In genomic region chr12:130620281-130620680, GRCh38 we compare ENCODE assay signal across 19 cellular contexts.
DNase-seq lines count a peak whose midpoint lies in the region; ATAC-seq and TF ChIP-seq lines count a peak whose summit lies in the region.
"Had no signal": no experiment of that assay in that cellular context is flagged by ENCODE, and none has a peak within 500 bp of the region (broad histone marks: within the 10 kb centered on the region; RNA-seq: fewer than 3 reads in every experiment).

No MANE protein-coding gene starts in this region.

- ATAC-seq in stimulated activated naive CD8-positive, alpha-beta T cell treated with anti-CD3 and anti-CD28 coated beads, Interleukin-15, amount 100 ng/mL, for 72 hours, result peak; percentile 18
- ATAC-seq in stimulated activated naive CD8-positive, alpha-beta T cell treated with anti-CD3 and anti-CD28 coated beads, Interleukin-15, Interleukin-2, amounts not matched to agents 100 U/mL and 50 U/mL, for 24 hours, result no peak
- ATAC-seq in GM18517 (IDR thresholded peaks at IDR 0.05; ENCODE audit: unreplicated experiment), result no peak
- no peak for ATAC-seq in HG02885 (IDR thresholded peaks at IDR 0.05; ENCODE audit: poor library complexity, unreplicated experiment)
- ATAC-seq: GM12878, HepG2 had no signal

- no peak overlapping the region for H3K27ac Mint-ChIP-seq in stimulated activated naive CD8-positive, alpha-beta T cell treated with anti-CD3 and anti-CD28 coated beads, Interleukin-15, amount 100 ng/mL, for 72 hours
- H3K27ac Mint-ChIP-seq in type B pancreatic cell, result peak overlapping the region; percentile 65
- H3K27ac Mint-ChIP-seq: B cell; CD4-positive, CD25-positive, alpha-beta regulatory T cell; CD8-positive, alpha-beta memory T cell had no signal

- H3K27me3 Mint-ChIP-seq in stimulated activated naive CD8-positive, alpha-beta T cell treated with anti-CD3 and anti-CD28 coated beads, Interleukin-15, amount 100 ng/mL, for 72 hours, result no peaks in the 10 kb centered on the region
- H3K27me3 Mint-ChIP-seq in type B pancreatic cell, result no peaks in the 10 kb centered on the region
- H3K27me3 Mint-ChIP-seq: CD4-positive, CD25-positive, alpha-beta regulatory T cell had no signal

- no peak overlapping the region for H2BK15ac ChIP-seq in neuronal stem cell (ENCODE audit: low read length)

- no peak overlapping the region for H3K27ac ChIP-seq in neuronal stem cell (replicated peaks; ENCODE audit: low read length)
- H3K27ac ChIP-seq in colonic mucosa, result no peak overlapping the region
- H3K27ac ChIP-seq: BLaER1 treated with 17β-estradiol and CSF1 and Interleukin-3, amounts not matched to agents 10 nM and 100 nM had no signal

- WGBS in neuronal stem cell (ENCODE audit: extremely low coverage in 2 of 2, insufficient read length in 2 of 2, insufficient replicate concordance in 1 of 2), 2 donors, result no CpG with 5 or more reads among the region's 14 CpGs

- H2AK5ac ChIP-seq in neuronal stem cell (ENCODE audit: low read depth, low read length), result peak overlapping the region; percentile 40

- H3K27me3 ChIP-seq in neuronal stem cell (ENCODE audit: control insufficient read depth in 3 of 3, insufficient read depth in 3 of 3, low read depth in 1 of 3, low read length in 3 of 3) (peaks cover 0 to 2% (median 0%) of the 10 kb centered on the region in 3 experiments), colonic mucosa (no peaks in the 10 kb centered on the region)
- H3K27me3 ChIP-seq: BLaER1 treated with 17β-estradiol and CSF1 and Interleukin-3, amounts not matched to agents 10 nM and 100 nM had no signal

- H3K4ac ChIP-seq in neuronal stem cell (ENCODE audit: low read length), result no peak overlapping the region

- peak overlapping the region; percentile 31 for H2BK5ac ChIP-seq in neuronal stem cell (ENCODE audit: low read length)

- no peaks in the 10 kb centered on the region for H3K36me3 ChIP-seq in neuronal stem cell (replicated peaks in 1 of 2; ENCODE audit: control insufficient read depth in 2 of 2, insufficient read depth in 2 of 2, low read length in 2 of 2)
- H3K36me3 ChIP-seq in colonic mucosa, result no peaks in the 10 kb centered on the region
- H3K36me3 ChIP-seq: BLaER1 treated with 17β-estradiol and CSF1 and Interleukin-3, amounts not matched to agents 10 nM and 100 nM had no signal

- H3K4me3 Mint-ChIP-seq in stimulated activated naive CD8-positive, alpha-beta T cell treated with anti-CD3 and anti-CD28 coated beads, Interleukin-15, amount 100 ng/mL, for 72 hours, result no peak overlapping the region
- no peak overlapping the region for H3K4me3 Mint-ChIP-seq in type B pancreatic cell
- H3K4me3 Mint-ChIP-seq: B cell; CD4-positive, CD25-positive, alpha-beta regulatory T cell; CD8-positive, alpha-beta memory T cell; H9 had no signal

- H3K18ac ChIP-seq in neuronal stem cell (ENCODE audit: low read length), result no peak overlapping the region

- no peak overlapping the region for H3K4me3 ChIP-seq in neuronal stem cell (ENCODE audit: low read length in 2 of 2)
- no peak overlapping the region for H3K4me3 ChIP-seq in colonic mucosa
- H3K4me3 ChIP-seq: BLaER1 treated with 17β-estradiol and CSF1 and Interleukin-3, amounts not matched to agents 10 nM and 100 nM; GM12878 had no signal

- DNase-seq in stimulated activated naive CD8-positive, alpha-beta T cell treated with anti-CD3 and anti-CD28 coated beads, Interleukin-15, amount 100 ng/mL, for 72 hours, result no peak
- DNase-seq in stimulated activated naive CD8-positive, alpha-beta T cell treated with anti-CD3 and anti-CD28 coated beads, Interleukin-15, Interleukin-2, amounts not matched to agents 100 U/mL and 50 U/mL, for 24 hours, result no peak
- DNase-seq in neuronal stem cell (ENCODE audit: low spot score) (no peak), type B pancreatic cell (ENCODE audit: extremely low spot score, unreplicated experiment) (no peak), colonic mucosa (no peak)
- DNase-seq: 8988T; CD4-positive, CD25-positive, alpha-beta regulatory T cell; CD8-positive, alpha-beta memory T cell; COR-L47; DMS 273 treated with DMSO at 0.1 percent for 48 hours; DND-41; EL; H9 had no signal

- H4K91ac ChIP-seq in neuronal stem cell (ENCODE audit: low read depth, low read length, poor library complexity), result peak overlapping the region; percentile 19

- peaks cover 0 to 3% of the 10 kb centered on the region in 2 donors for H3K4me1 ChIP-seq in neuronal stem cell (ENCODE audit: control insufficient read depth in 2 of 2, insufficient read depth in 1 of 2, low read depth in 1 of 2, low read length in 2 of 2)
- H3K4me1 ChIP-seq in colonic mucosa, result no peaks in the 10 kb centered on the region
- H3K4me1 ChIP-seq: BLaER1 treated with 17β-estradiol and CSF1 and Interleukin-3, amounts not matched to agents 10 nM and 100 nM had no signal

- no peak overlapping the region for H3K14ac ChIP-seq in neuronal stem cell (ENCODE audit: low read length)

- no peak overlapping the region for H3K9ac ChIP-seq in neuronal stem cell (ENCODE audit: low read depth, low read length, poor library complexity)
- no peak overlapping the region for H3K9ac ChIP-seq in colonic mucosa (ENCODE audit: low read depth in 2 of 2, low read length in 2 of 2)
- H3K9ac ChIP-seq: BLaER1 treated with 17β-estradiol and CSF1 and Interleukin-3, amounts not matched to agents 10 nM and 100 nM had no signal

- no peak overlapping the region for H4K8ac ChIP-seq in neuronal stem cell (ENCODE audit: low read depth, low read length)

- H2AFZ ChIP-seq in neuronal stem cell (ENCODE audit: low read length), result no peak overlapping the region

- TF ChIP-seq CTCF in type B pancreatic cell (conservative IDR thresholded peaks at IDR 0.05) (no peak), colonic mucosa (IDR thresholded peaks at IDR 0.05) (no peak)

- intact Hi-C loops in colonic mucosa (cut with DNase I), result no loop called here

- no peaks in the 10 kb centered on the region for H3K4me1 Mint-ChIP-seq in stimulated activated naive CD8-positive, alpha-beta T cell treated with anti-CD3 and anti-CD28 coated beads, Interleukin-15, amount 100 ng/mL, for 72 hours
- H3K4me1 Mint-ChIP-seq in type B pancreatic cell (ENCODE audit: unreplicated experiment), result no peaks in the 10 kb centered on the region
- H3K4me1 Mint-ChIP-seq: B cell; CD4-positive, CD25-positive, alpha-beta regulatory T cell; CD8-positive, alpha-beta memory T cell; H9 had no signal

- H3K9me3 ChIP-seq in neuronal stem cell (replicated peaks in 1 of 2; ENCODE audit: control insufficient read depth in 2 of 2, insufficient read depth in 1 of 2, low read depth in 1 of 2, low read length in 2 of 2) (peaks cover 0 to 9% of the 10 kb centered on the region in 2 donors), colonic mucosa (no peaks in the 10 kb centered on the region)

- no peak overlapping the region for H2BK12ac ChIP-seq in neuronal stem cell (ENCODE audit: low read length)

- H3K36me3 Mint-ChIP-seq in type B pancreatic cell, result no peaks in the 10 kb centered on the region
- H3K36me3 Mint-ChIP-seq: CD4-positive, CD25-positive, alpha-beta regulatory T cell; CD8-positive, alpha-beta memory T cell had no signal

- no peak overlapping the region for H3K23ac ChIP-seq in neuronal stem cell (ENCODE audit: low read depth, low read length, poor library complexity)

- H3K9me3 Mint-ChIP-seq in stimulated activated naive CD8-positive, alpha-beta T cell treated with anti-CD3 and anti-CD28 coated beads, Interleukin-15, amount 100 ng/mL, for 72 hours, result no peaks in the 10 kb centered on the region
- H3K9me3 Mint-ChIP-seq in type B pancreatic cell, result no peaks in the 10 kb centered on the region
- H3K9me3 Mint-ChIP-seq: CD4-positive, CD25-positive, alpha-beta regulatory T cell; CD8-positive, alpha-beta memory T cell had no signal

- H3K79me1 ChIP-seq in neuronal stem cell (ENCODE audit: low read depth, low read length), result no peaks in the 10 kb centered on the region

- no peak overlapping the region for H3K4me2 ChIP-seq in neuronal stem cell (ENCODE audit: insufficient read depth, low read length, poor library complexity, severe bottlenecking)
- H3K4me2 ChIP-seq: BLaER1 treated with 17β-estradiol and CSF1 and Interleukin-3, amounts not matched to agents 10 nM and 100 nM had no signal

- H2BK120ac ChIP-seq in neuronal stem cell (ENCODE audit: low read depth, low read length), result no peak overlapping the region
